In genomic region chr20:41344477-41344876, GRCh38 we compare ENCODE assay signal across 2 cellular contexts.
TF ChIP-seq lines count a peak whose summit lies in the region.

No MANE protein-coding gene starts in this region.

TF ChIP-seq in H1, 55 proteins besides CTCF, POLR2A, EP300 and RAD21:
- TF ChIP-seq NRF1 (IDR thresholded peaks at IDR 0.05; ENCODE audit: low read depth, low read length) (no peak), TAF1 (IDR thresholded peaks at IDR 0.05; ENCODE audit: low read depth, low read length) (no peak), YY1 (IDR thresholded peaks at IDR 0.05; ENCODE audit: low read depth, low read length) (no peak), HDAC6 (IDR thresholded peaks at IDR 0.05; ENCODE audit: low read depth, low read length) (no peak), TBP (IDR thresholded peaks at IDR 0.05; ENCODE audit: low read depth, low read length) (no peak), USF2 (IDR thresholded peaks at IDR 0.05; ENCODE audit: low read length) (no peak), NANOG (IDR thresholded peaks at IDR 0.05; ENCODE audit: insufficient read depth, low read depth, low read length, poor library complexity, severe bottlenecking) (no peak), RXRA (IDR thresholded peaks at IDR 0.05; ENCODE audit: insufficient read depth, low read depth, low read length) (no peak), SIN3A (conservative IDR thresholded peaks at IDR 0.05 in 1 of 2, IDR thresholded peaks at IDR 0.05 in 1 of 2; ENCODE audit: low read depth in 1 of 2, low read length in 2 of 2) (no peak), RNF2 (IDR thresholded peaks at IDR 0.05; ENCODE audit: borderline replicate concordance, low read depth, low read length, missing control alignments, poor library complexity, severe bottlenecking) (no peak), SUZ12 (IDR thresholded peaks at IDR 0.05; ENCODE audit: low read length) (no peak), JUND (IDR thresholded peaks at IDR 0.05; ENCODE audit: low read length) (no peak), SIX5 (IDR thresholded peaks at IDR 0.05; ENCODE audit: low read depth, low read length) (no peak), SIRT6 (IDR thresholded peaks at IDR 0.05; ENCODE audit: low read length) (no peak)

TF ChIP-seq in WTC11, 78 proteins besides CTCF, POLR2A, EP300 and RAD21:
- TF ChIP-seq FOXP1 (CRISPR knock-in tag; IDR thresholded peaks at IDR 0.05; ENCODE audit: borderline replicate concordance), result no peak
- no peak for TF ChIP-seq TEAD1 (CRISPR knock-in tag; IDR thresholded peaks at IDR 0.05)
- TF ChIP-seq MXD4 (CRISPR knock-in tag; IDR thresholded peaks at IDR 0.05; ENCODE audit: borderline replicate concordance), result no peak
- no peak for TF ChIP-seq ZNF219 (CRISPR knock-in tag; IDR thresholded peaks at IDR 0.05; ENCODE audit: borderline replicate concordance)
- no peak for TF ChIP-seq ZNF512 (CRISPR knock-in tag; IDR thresholded peaks at IDR 0.05; ENCODE audit: borderline replicate concordance)
- TF ChIP-seq HMGXB4 (CRISPR knock-in tag; IDR thresholded peaks at IDR 0.05), result no peak
- TF ChIP-seq ZNF263 (CRISPR knock-in tag; IDR thresholded peaks at IDR 0.05; ENCODE audit: low read depth), result no peak
- TF ChIP-seq MLX (CRISPR knock-in tag; IDR thresholded peaks at IDR 0.05), result no peak
- no peak for TF ChIP-seq GTF2I (CRISPR knock-in tag; conservative IDR thresholded peaks at IDR 0.05)
- TF ChIP-seq SMAD3 (CRISPR knock-in tag; IDR thresholded peaks at IDR 0.05; ENCODE audit: borderline replicate concordance), result no peak
- no peak for TF ChIP-seq ZNF317 (CRISPR knock-in tag; IDR thresholded peaks at IDR 0.05; ENCODE audit: borderline replicate concordance, low read depth)
- no peak for TF ChIP-seq E2F4 (CRISPR knock-in tag; IDR thresholded peaks at IDR 0.05; ENCODE audit: borderline replicate concordance, low read depth)
- TF ChIP-seq OVOL2 (CRISPR knock-in tag; IDR thresholded peaks at IDR 0.05; ENCODE audit: borderline replicate concordance), result no peak
- no peak for TF ChIP-seq ZNF281 (CRISPR knock-in tag; IDR thresholded peaks at IDR 0.05)
- TF ChIP-seq GABPB1 (CRISPR knock-in tag; IDR thresholded peaks at IDR 0.05), result no peak
- no peak for TF ChIP-seq RORB (CRISPR knock-in tag; IDR thresholded peaks at IDR 0.05)
- TF ChIP-seq IRF1 (CRISPR knock-in tag; IDR thresholded peaks at IDR 0.05), result no peak
